In the genomic region with DNA sequence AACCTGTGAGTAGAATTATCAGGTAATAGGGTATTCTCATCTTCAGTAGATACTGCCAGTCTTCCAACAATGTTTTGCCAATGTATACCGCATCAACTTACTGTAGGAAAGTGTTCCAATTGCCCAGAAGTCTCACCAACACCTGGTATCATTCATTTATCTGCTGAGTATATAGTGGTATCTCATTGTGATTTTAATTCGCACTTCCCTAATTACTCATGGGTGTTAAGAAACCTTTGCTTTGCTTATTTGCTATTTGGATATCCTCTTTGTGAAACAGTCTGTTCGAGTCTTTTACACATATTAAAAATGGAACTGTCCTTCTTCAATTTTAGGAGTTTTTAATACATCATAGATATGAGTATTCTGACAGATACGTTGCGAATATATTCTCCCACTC, we compare ENCODE assay signal across 18 cellular contexts.
"Had no signal": no experiment of that assay in that cellular context is flagged by ENCODE, and none has a peak within 500 bp of the region (broad histone marks: within the 10 kb centered on the region; RNA-seq: fewer than 3 reads in every experiment).

No MANE protein-coding gene starts in this region.

- ATAC-seq: activated naive CD8-positive, alpha-beta T cell treated with anti-CD3 and anti-CD28 coated beads, Interleukin-2, amount 50 U/mL, for 24 hours; heart left ventricle; left ventricle myocardium superior; right cardiac atrium; stimulated activated naive CD8-positive, alpha-beta T cell treated with anti-CD3 and anti-CD28 coated beads, Interleukin-15, Interleukin-2, amounts not matched to agents 100 U/mL and 50 U/mL, for 24 hours had no signal

- H3K27ac ChIP-seq: epithelial cell of prostate, heart left ventricle, parathyroid adenoma had no signal

- H3K27me3 ChIP-seq: heart left ventricle had no signal

- H3K4me3 ChIP-seq: heart left ventricle had no signal

- H3K9me3 ChIP-seq: heart left ventricle had no signal

- DNase-seq: activated B cell treated with CpG ODN at 0.5 μM for 24 hours; activated CD4-positive, alpha-beta memory T cell treated with anti-CD3 and anti-CD28 coated beads, Interleukin-2, amount 10 ng/mL, durations not matched to agents 7 days and 5 days; activated CD4-positive, alpha-beta T cell treated with anti-CD3 and anti-CD28 coated beads for 4 hours; activated gamma-delta T cell; activated naive CD4-positive, alpha-beta T cell treated with anti-CD3 and anti-CD28 coated beads, Interleukin-2, amount 50 U/mL, for 16 hours; activated naive CD8-positive, alpha-beta T cell treated with anti-CD3 and anti-CD28 coated beads, Interleukin-2, amount 50 U/mL, for 24 hours; activated T-cell treated with anti-CD3 and anti-CD28 coated beads for 4 hours; cortex of kidney; heart left ventricle; left ventricle myocardium superior; mammary epithelial cell; nephron progenitor cell; nucleus accumbens; right cardiac atrium; stimulated activated CD4-positive, alpha-beta T cell treated with anti-CD3 and anti-CD28 coated beads, Interleukin-4, amount 100 ng/mL, for 24 hours; stimulated activated naive CD8-positive, alpha-beta T cell treated with anti-CD3 and anti-CD28 coated beads, Interleukin-15, Interleukin-2, amounts not matched to agents 100 U/mL and 50 U/mL, for 24 hours had no signal
